ENCODE assay signal across 1 cellular context in the genomic region with DNA sequence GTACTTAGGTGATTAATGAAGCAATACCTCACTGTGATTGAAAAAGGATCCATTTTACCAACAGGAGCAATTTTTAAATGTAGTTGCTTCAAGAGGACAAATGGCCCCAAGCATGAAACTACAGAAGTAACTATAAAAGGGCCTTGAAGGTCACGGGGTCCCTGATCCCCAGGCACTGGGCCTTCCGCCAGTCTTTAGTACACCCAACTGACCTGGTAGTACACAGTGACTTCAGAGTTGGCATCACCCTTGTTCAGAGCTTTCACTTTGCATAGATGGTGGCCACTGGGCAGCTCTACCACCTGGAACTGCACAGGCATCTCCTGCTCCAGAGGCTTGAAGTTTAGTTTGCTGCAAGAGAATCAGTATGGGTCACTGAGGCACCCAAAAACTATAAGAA.
TF ChIP-seq lines count a peak whose summit lies in the region.

No MANE protein-coding gene starts in this region.

TF ChIP-seq in K562, 482 proteins besides CTCF, POLR2A, EP300 and RAD21:
- TF ChIP-seq, protein P1, sequence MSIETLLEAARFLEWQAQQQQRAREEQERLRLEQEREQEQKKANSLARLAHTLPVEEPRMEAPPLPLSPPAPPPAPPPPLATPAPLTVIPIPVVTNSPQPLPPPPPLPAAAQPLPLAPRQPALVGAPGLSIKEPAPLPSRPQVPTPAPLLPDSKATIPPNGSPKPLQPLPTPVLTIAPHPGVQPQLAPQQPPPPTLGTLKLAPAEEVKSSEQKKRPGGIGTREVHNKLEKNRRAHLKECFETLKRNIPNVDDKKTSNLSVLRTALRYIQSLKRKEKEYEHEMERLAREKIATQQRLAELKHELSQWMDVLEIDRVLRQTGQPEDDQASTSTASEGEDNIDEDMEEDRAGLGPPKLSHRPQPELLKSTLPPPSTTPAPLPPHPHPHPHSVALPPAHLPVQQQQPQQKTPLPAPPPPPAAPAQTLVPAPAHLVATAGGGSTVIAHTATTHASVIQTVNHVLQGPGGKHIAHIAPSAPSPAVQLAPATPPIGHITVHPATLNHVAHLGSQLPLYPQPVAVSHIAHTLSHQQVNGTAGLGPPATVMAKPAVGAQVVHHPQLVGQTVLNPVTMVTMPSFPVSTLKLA (conservative IDR thresholded peaks at IDR 0.05), result no peak
- peak; percentile 5 for TF ChIP-seq RBM22 (IDR thresholded peaks at IDR 0.05; ENCODE audit: low read depth, low read length, poor library complexity, severe bottlenecking)
